ENCODE assay signal across 18 cellular contexts in genomic region chr22:49359061-49359460, GRCh38.
"Had no signal": no experiment of that assay in that cellular context is flagged by ENCODE, and none has a peak within 500 bp of the region (broad histone marks: within the 10 kb centered on the region; RNA-seq: fewer than 3 reads in every experiment).

No MANE protein-coding gene starts in this region.

- H3K9ac ChIP-seq: parathyroid adenoma had no signal

- H3K4me1 ChIP-seq: heart right ventricle, left ventricle myocardium inferior, parathyroid adenoma, prostate gland, right lobe of liver, upper lobe of left lung, vagina had no signal

- H3K9me3 Mint-ChIP-seq: natural killer cell treated with Interleukin-12 subunit alpha and Interleukin-12 subunit beta and Interleukin-15 and Interleukin-18, amount 100 ng/mL, for 72 hours; stimulated activated naive B cell treated with anti-CD40 and anti-IgM and Interleukin-4, amounts not matched to agents 10 μg/mL and 1 μg/mL and 100 μg/mL, for 72 hours had no signal

- H3K4me3 ChIP-seq: heart right ventricle, left ventricle myocardium inferior, lung, prostate gland, right lobe of liver, upper lobe of left lung, vagina had no signal

- ATAC-seq: esophagus mucosa; heart right ventricle; natural killer cell treated with Interleukin-12 subunit alpha and Interleukin-12 subunit beta and Interleukin-15 and Interleukin-18, amount 100 ng/mL, for 72 hours; right lobe of liver; stimulated activated naive B cell treated with anti-CD40 and anti-IgM and Interleukin-4, amounts not matched to agents 10 μg/mL and 1 μg/mL and 100 μg/mL, for 72 hours had no signal

- H2AFZ ChIP-seq: parathyroid adenoma had no signal

- H3K27me3 ChIP-seq: right lobe of liver, upper lobe of left lung, vagina had no signal

- H3K36me3 ChIP-seq: heart right ventricle, left ventricle myocardium inferior, prostate gland, right lobe of liver, upper lobe of left lung, vagina had no signal

- H3K79me2 ChIP-seq: parathyroid adenoma had no signal

- H3K4me3 Mint-ChIP-seq: natural killer cell treated with Interleukin-12 subunit alpha and Interleukin-12 subunit beta and Interleukin-15 and Interleukin-18, amount 100 ng/mL, for 72 hours; stimulated activated naive B cell treated with anti-CD40 and anti-IgM and Interleukin-4, amounts not matched to agents 10 μg/mL and 1 μg/mL and 100 μg/mL, for 72 hours had no signal

- H3K27ac Mint-ChIP-seq: natural killer cell treated with Interleukin-12 subunit alpha and Interleukin-12 subunit beta and Interleukin-15 and Interleukin-18, amount 100 ng/mL, for 72 hours; stimulated activated naive B cell treated with anti-CD40 and anti-IgM and Interleukin-4, amounts not matched to agents 10 μg/mL and 1 μg/mL and 100 μg/mL, for 72 hours had no signal

- H3K27ac ChIP-seq: heart right ventricle, left ventricle myocardium inferior, parathyroid adenoma, prostate gland, right lobe of liver, upper lobe of left lung, vagina had no signal

- H3K9me3 ChIP-seq: prostate gland, right lobe of liver, upper lobe of left lung, vagina had no signal

- DNase-seq: effector memory CD4-positive, alpha-beta T cell; heart right ventricle; hypothalamus; left ventricle myocardium inferior; mesenchymal stem cell; midbrain; occipital lobe; right lobe of liver; stimulated activated CD4-positive, alpha-beta T cell treated with anti-CD3 and anti-CD28 coated beads, Interleukin-2, amount 100 ng/mL, for 24 hours; stimulated activated CD4-positive, alpha-beta T cell treated with anti-CD3 and anti-CD28 coated beads, Interleukin-4, amount 100 ng/mL, for 4 hours; stimulated activated naive B cell treated with anti-CD40 and anti-IgM and Interleukin-4, amounts not matched to agents 10 μg/mL and 1 μg/mL and 100 μg/mL, for 72 hours; upper lobe of left lung had no signal

- H3K36me3 Mint-ChIP-seq: natural killer cell treated with Interleukin-12 subunit alpha and Interleukin-12 subunit beta and Interleukin-15 and Interleukin-18, amount 100 ng/mL, for 72 hours; stimulated activated naive B cell treated with anti-CD40 and anti-IgM and Interleukin-4, amounts not matched to agents 10 μg/mL and 1 μg/mL and 100 μg/mL, for 72 hours had no signal
